23 cellular contexts compared by ENCODE assay signal in genomic region chr9:123090198-123090896, GRCh38. TPM values are rescaled to one million over a fixed set of nuclear protein-coding genes. Genes with fewer than 3 reads are reported as not detected.
A peak's percentile ranks its signal among the peaks of the same experiment; 100 is the strongest.
DNase-seq lines count a peak whose midpoint lies in the region; ATAC-seq and TF ChIP-seq lines count a peak whose summit lies in the region.
"Had no signal": no experiment of that assay in that cellular context is flagged by ENCODE, and none has a peak within 500 bp of the region (broad histone marks: within the 10 kb centered on the region; RNA-seq: fewer than 3 reads in every experiment).

No MANE protein-coding gene starts in this region.

- H3K4me2 ChIP-seq in OCI-LY1 (ENCODE audit: low read length), result peak overlapping the region; percentile 60

- H3K27me3 ChIP-seq in OCI-LY1 (ENCODE audit: insufficient read depth, low read length), result no peaks in the 10 kb centered on the region
- H3K27me3 ChIP-seq: brain microvascular endothelial cell, upper lobe of right lung had no signal

- H3K9ac ChIP-seq in OCI-LY1 (ENCODE audit: low read length), result peak overlapping the region; percentile 50

- peaks cover 56% of the 10 kb centered on the region for H3K36me3 Mint-ChIP-seq in chondrocyte (ENCODE audit: low read depth)
- peaks cover 0 to 4% of the 10 kb centered on the region in 2 donors for H3K36me3 Mint-ChIP-seq in activated naive CD4-positive, alpha-beta T cell treated with anti-CD3 and anti-CD28 coated beads, Interleukin-2, amount 50 U/mL, for 72 hours

- no peaks in the 10 kb centered on the region for H4K20me1 ChIP-seq in OCI-LY1 (ENCODE audit: insufficient read depth, low read length)

- no peaks in the 10 kb centered on the region for H3K9me3 Mint-ChIP-seq in chondrocyte (ENCODE audit: low read depth)
- no peaks in the 10 kb centered on the region for H3K9me3 Mint-ChIP-seq in activated naive CD4-positive, alpha-beta T cell treated with anti-CD3 and anti-CD28 coated beads, Interleukin-2, amount 50 U/mL, for 72 hours
- H3K9me3 Mint-ChIP-seq: dendritic cell treated with granulocyte-macrophage colony-stimulating factor and Interleukin-4, amounts not matched to agents 40 ng/mL and 50 ng/mL, for 4 days had no signal

- H3K27me3 Mint-ChIP-seq in chondrocyte (ENCODE audit: low read depth), result no peaks in the 10 kb centered on the region
- H3K27me3 Mint-ChIP-seq: dendritic cell treated with granulocyte-macrophage colony-stimulating factor and Interleukin-4, amounts not matched to agents 40 ng/mL and 50 ng/mL, for 4 days had no signal

- peak overlapping the region; percentile 87 for H3K27ac ChIP-seq in OCI-LY1 (ENCODE audit: low read depth, low read length, poor library complexity, severe bottlenecking)
- H3K27ac ChIP-seq: brain microvascular endothelial cell, upper lobe of right lung had no signal

- H3K4me1 Mint-ChIP-seq in chondrocyte (ENCODE audit: low read depth), result peaks cover 67% of the 10 kb centered on the region

- no peaks in the 10 kb centered on the region for H3K79me2 ChIP-seq in OCI-LY1 (ENCODE audit: insufficient read depth, low read length)

- no peaks in the 10 kb centered on the region for H3K9me3 ChIP-seq in OCI-LY1 (ENCODE audit: low read length)
- H3K9me3 ChIP-seq: upper lobe of right lung had no signal

- no peak overlapping the region for H3K4me3 Mint-ChIP-seq in chondrocyte (ENCODE audit: unreplicated experiment)
- H3K4me3 Mint-ChIP-seq: activated CD8-positive, alpha-beta T cell treated with anti-CD3 and anti-CD28 coated beads, Interleukin-2, amount 10 ng/mL, durations not matched to agents 7 days and 5 days; dendritic cell treated with granulocyte-macrophage colony-stimulating factor and Interleukin-4, amounts not matched to agents 40 ng/mL and 50 ng/mL, for 4 days had no signal

- H2AFZ ChIP-seq in OCI-LY1 (ENCODE audit: low read length), result no peak overlapping the region

- no peaks in the 10 kb centered on the region for H3K9me2 ChIP-seq in OCI-LY1 (ENCODE audit: low read depth, low read length)

- DNase-seq in GM04503 (ENCODE audit: low read depth), result peak; percentile 45
- DNase-seq in chondrocyte (ENCODE audit: low spot score), result no peak
- peak; percentile 21 for DNase-seq in superior temporal gyrus (ENCODE audit: extremely low spot score)
- DNase-seq in H4 (ENCODE audit: low spot score), result no peak
- DNase-seq in activated naive CD4-positive, alpha-beta T cell treated with anti-CD3 and anti-CD28 coated beads, Interleukin-2, amount 50 U/mL, for 72 hours (ENCODE audit: low spot score in 2 of 2), result no peak
- DNase-seq: activated CD8-positive, alpha-beta T cell treated with anti-CD3 and anti-CD28 coated beads, Interleukin-2, amount 10 ng/mL, durations not matched to agents 7 days and 5 days; activated naive CD4-positive, alpha-beta T cell treated with anti-CD3 and anti-CD28 coated beads, Interleukin-2, amount 50 U/mL, for 16 hours; activated T-cell treated with anti-CD3 and anti-CD28 coated beads, Interleukin-2, amount 50 U/mL, for 48 hours; brain microvascular endothelial cell; DMS 273 treated with DMSO at 0.1 percent for 48 hours; foreskin melanocyte; mammary epithelial cell; NCI-H1105; NCI-H69; posterior cingulate gyrus; SHP77 treated with DMSO at 0.1 percent for 48 hours; stimulated activated naive CD4-positive, alpha-beta T cell treated with Interleukin-2 at 50 U/mL for 16 hours; T-helper 2 cell; upper lobe of right lung had no signal

- peaks cover 66% of the 10 kb centered on the region for H3K4me1 ChIP-seq in OCI-LY1 (ENCODE audit: insufficient read depth, low read length, severe bottlenecking)
- H3K4me1 ChIP-seq: upper lobe of right lung had no signal

- no peak for TF ChIP-seq CTCF in OCI-LY1 (IDR thresholded peaks at IDR 0.05; ENCODE audit: low read length)
- TF ChIP-seq CTCF in chondrocyte (IDR thresholded peaks at IDR 0.05), result no peak

- H3K4me3 ChIP-seq in OCI-LY1 (ENCODE audit: low read depth, low read length, poor library complexity, severe bottlenecking), result peak overlapping the region; percentile 47
- H3K4me3 ChIP-seq: upper lobe of right lung had no signal

- no peak for ATAC-seq in GM19395 (IDR thresholded peaks at IDR 0.05; ENCODE audit: unreplicated experiment)
- ATAC-seq in activated naive CD4-positive, alpha-beta T cell treated with anti-CD3 and anti-CD28 coated beads, Interleukin-2, amount 50 U/mL, for 72 hours, result no peak
- ATAC-seq: activated CD8-positive, alpha-beta T cell treated with anti-CD3 and anti-CD28 coated beads, Interleukin-2, amount 10 ng/mL, durations not matched to agents 7 days and 5 days; upper lobe of right lung had no signal

- peaks cover 35% of the 10 kb centered on the region for H3K36me3 ChIP-seq in OCI-LY1 (ENCODE audit: insufficient read depth, low read length)

- no peaks in the 10 kb centered on the region for H3F3A ChIP-seq in OCI-LY1 (ENCODE audit: insufficient read depth, low read length)

- H3K27ac Mint-ChIP-seq in chondrocyte (ENCODE audit: unreplicated experiment), result peak overlapping the region; percentile 25
- H3K27ac Mint-ChIP-seq in activated naive CD4-positive, alpha-beta T cell treated with anti-CD3 and anti-CD28 coated beads, Interleukin-2, amount 50 U/mL, for 72 hours, result no peak overlapping the region
- H3K27ac Mint-ChIP-seq: activated CD8-positive, alpha-beta T cell treated with anti-CD3 and anti-CD28 coated beads, Interleukin-2, amount 10 ng/mL, durations not matched to agents 7 days and 5 days; dendritic cell treated with granulocyte-macrophage colony-stimulating factor and Interleukin-4, amounts not matched to agents 40 ng/mL and 50 ng/mL, for 4 days had no signal

RNA-seq across cellular contexts. Expression of gene GPR21, which starts 56.9 kb away (rescaled TPM):
- 3.9 to 5.5 TPM (median 4.8 TPM) in 3 replicates for total RNA-seq in chondrocyte
- total RNA-seq in H4 (2014; rRNA removed; shearing (Covaris generic)), result not detected in 2 replicates
- 1 to 10 TPM in 1 of 2 donors, under 1 TPM in 1; 0.23 to 1.7 TPM for total RNA-seq in activated naive CD4-positive, alpha-beta T cell treated with anti-CD3 and anti-CD28 coated beads, Interleukin-2, amount 50 U/mL, for 72 hours
- total RNA-seq: HT-29 had no signal

Comparison
In these comparisons a context has a peak if more than half of its experiments do, and no peak if none do; other contexts are left out.
1. DNase-seq: peak in GM04503 (single experiment) and superior temporal gyrus (single experiment); none in chondrocyte (single experiment), H4 (single experiment) and activated naive CD4-positive, alpha-beta T cell treated with anti-CD3 and anti-CD28 coated beads, Interleukin-2, amount 50 U/mL, for 72 hours (0 of 2).